In the genomic region with DNA sequence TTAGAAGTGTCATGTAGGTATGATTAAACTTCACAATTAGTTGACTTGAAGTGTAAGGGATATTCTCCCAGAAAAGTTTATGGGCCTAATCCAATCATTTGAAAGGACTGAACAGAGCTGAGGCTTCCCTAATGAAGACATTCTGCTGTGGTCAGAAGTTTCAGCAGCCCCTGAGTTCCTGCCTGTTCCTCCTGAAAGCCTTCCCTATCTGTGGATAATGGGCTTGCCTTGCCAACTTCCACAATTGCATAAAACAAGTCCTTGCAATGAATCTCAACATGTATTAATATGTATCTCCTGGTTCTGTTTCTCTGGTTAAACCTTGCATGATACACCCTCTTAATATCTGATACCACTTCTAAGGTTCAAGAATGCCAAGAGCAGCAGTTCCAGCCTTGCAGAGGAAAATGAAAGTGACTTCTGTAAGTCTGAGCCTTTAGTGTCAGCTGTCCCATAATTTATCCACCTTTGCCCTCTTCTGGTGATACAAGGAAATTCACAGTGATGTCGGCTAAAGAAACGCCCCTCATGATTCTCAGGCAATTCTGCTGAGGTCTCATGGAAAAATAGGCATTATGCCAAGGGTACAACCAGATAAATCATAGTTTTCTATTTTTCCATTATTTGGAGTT, we compare ENCODE assay signal across 8 cellular contexts.
DNase-seq lines count a peak whose midpoint lies in the region; ATAC-seq and TF ChIP-seq lines count a peak whose summit lies in the region.

No MANE protein-coding gene starts in this region.

- TF ChIP-seq POLR2A in spleen (IDR thresholded peaks at IDR 0.05) = no peak

- peak; percentile 35 to 57 (median 49) for TF ChIP-seq CTCF in ascending aorta (IDR thresholded peaks at IDR 0.05)
- peak; percentile 68 for TF ChIP-seq CTCF in hepatocyte (IDR thresholded peaks at IDR 0.05; ENCODE audit: poor library complexity)
- TF ChIP-seq CTCF in spleen (IDR thresholded peaks at IDR 0.05 in 8 of 11, conservative IDR thresholded peaks at IDR 0.05 in 3 of 11) = peak in 10 of 11 experiments; percentile 32 to 73 (median 60)

- no peak overlapping the region for H2AFZ ChIP-seq in hepatocyte

- H3K4me1 ChIP-seq in ascending aorta (peaks cover 0 to 14% of the 10 kb centered on the region in 2 donors), hepatocyte (ENCODE audit: insufficient read depth) (no peaks in the 10 kb centered on the region), spleen (peaks cover 7 to 31% (median 19%) of the 10 kb centered on the region in 6 donors)

- WGBS in hepatocyte (ENCODE audit: low lambda C conversion rate, missing lambda C conversion rate) = 0% methylated on average over 2 of the region's 2 CpGs
- 0 to 2% (median 0%) methylated on average over 2 of the region's 2 CpGs for WGBS in spleen, 5 donors

- H3K4me3 ChIP-seq in ascending aorta = peak overlapping the region in 1 of 2 donors; percentile 26
- no peak overlapping the region for H3K4me3 ChIP-seq in hepatocyte
- no peak overlapping the region for H3K4me3 ChIP-seq in spleen

- no peaks in the 10 kb centered on the region for H3K79me2 ChIP-seq in hepatocyte

- ATAC-seq in GM19035 (IDR thresholded peaks at IDR 0.05; ENCODE audit: unreplicated experiment) (peak; percentile 84), HG03342 (IDR thresholded peaks at IDR 0.05; ENCODE audit: unreplicated experiment) (peak; percentile 92), HG02970 (IDR thresholded peaks at IDR 0.05; ENCODE audit: low FRiP score, unreplicated experiment) (no peak)

- no peaks in the 10 kb centered on the region for H3K27me3 ChIP-seq in ascending aorta
- H3K27me3 ChIP-seq in hepatocyte = no peaks in the 10 kb centered on the region
- H3K27me3 ChIP-seq in spleen (replicated peaks in 1 of 7) = no peaks in the 10 kb centered on the region

- H3K9me3 ChIP-seq in ascending aorta (no peaks in the 10 kb centered on the region), hepatocyte (ENCODE audit: low read depth) (no peaks in the 10 kb centered on the region), spleen (no peaks in the 10 kb centered on the region)

- H4K20me1 ChIP-seq in hepatocyte (ENCODE audit: insufficient read depth, poor library complexity, severe bottlenecking) = no peaks in the 10 kb centered on the region

- peak overlapping the region; percentile 60 to 62 for H3K27ac ChIP-seq in ascending aorta
- no peak overlapping the region for H3K27ac ChIP-seq in hepatocyte
- peak overlapping the region in 5 of 8 donors; percentile 20 to 74 (median 61) for H3K27ac ChIP-seq in spleen

- H3K9me2 ChIP-seq in hepatocyte (replicated peaks; ENCODE audit: insufficient read depth) = no peaks in the 10 kb centered on the region

- DNase-seq in DMS 273 treated with DMSO at 0.1 percent for 48 hours (lab: John Stamatoyannopoulos, UW) = peak; percentile 29
- peak; percentile 18 for DNase-seq in NCI-H69 (lab: John Stamatoyannopoulos, UW)
- DNase-seq in ascending aorta (ENCODE audit: low spot score in 2 of 2) = no peak
- DNase-seq in hepatocyte (ENCODE audit: low spot score) = peak; percentile 74
- DNase-seq in spleen = no peak

- H3K36me3 ChIP-seq in ascending aorta = no peaks in the 10 kb centered on the region
- H3K36me3 ChIP-seq in hepatocyte (replicated peaks; ENCODE audit: insufficient read depth, low read depth) = no peaks in the 10 kb centered on the region
- no peaks in the 10 kb centered on the region for H3K36me3 ChIP-seq in spleen

- intact Hi-C loops in ascending aorta (cut with DNase I) = loop anchor here (2.0 to 5.0 kb wide), 2 partner anchors 48 to 191 kb away; no protein-coding TSS in a partner anchor
- intact Hi-C loops in spleen (cut with DNase I; ENCODE audit: low total_unique reads) = no loop called here

- H3K4me2 ChIP-seq in hepatocyte = no peak overlapping the region

Comparison
In these comparisons a context has a peak if more than half of its experiments do, and no peak if none do; other contexts are left out.
1. DNase-seq: peak in DMS 273 treated with DMSO at 0.1 percent for 48 hours (single experiment), NCI-H69 (single experiment) and hepatocyte (single experiment); none in ascending aorta (0 of 2) and spleen (single experiment).
2. Peak in every context shown above with its lines, with median percentiles within 50 percentile points of each other: CTCF ChIP-seq.